ENCODE assay signal across 8 cellular contexts in genomic region chr14:63542231-63542999, GRCh38. TPM values are rescaled to one million over a fixed set of nuclear protein-coding genes. Genes with fewer than 3 reads are reported as not detected.
A peak's percentile ranks its signal among the peaks of the same experiment; 100 is the strongest.
DNase-seq lines count a peak whose midpoint lies in the region; ATAC-seq, FAIRE-seq and TF ChIP-seq lines count a peak whose summit lies in the region.

No MANE protein-coding gene starts in this region.

- TF ChIP-seq CTCF in HFF-Myc (IDR thresholded peaks at IDR 0.05; ENCODE audit: low read depth, low read length, missing control alignments): no peak
- no peak for TF ChIP-seq CTCF in K562 (IDR thresholded peaks at IDR 0.05 in 2 of 3, conservative IDR thresholded peaks at IDR 0.05 in 1 of 3; ENCODE audit: insufficient read depth in 2 of 3, low read depth in 1 of 3, low read length in 3 of 3)

- peak overlapping the region; percentile 88 to 99 for H3K9ac ChIP-seq in K562 (ENCODE audit: insufficient read depth in 1 of 2, low read depth in 2 of 2, low read length in 2 of 2)

- H3K4me1 ChIP-seq in K562 (replicated peaks in 1 of 2; ENCODE audit: control insufficient read depth in 2 of 2, insufficient read depth in 2 of 2, low read length in 2 of 2): peaks cover 4 to 9% of the 10 kb centered on the region in 2 experiments; a peak in 2 of 5 replicates

- no peaks in the 10 kb centered on the region for H3K9me3 ChIP-seq in K562 (replicated peaks; ENCODE audit: control insufficient read depth, insufficient read depth, low read depth, low read length)

- H3K27ac ChIP-seq in K562 (ENCODE audit: extremely low read depth, low read depth, low read length): peak overlapping the region; percentile 82

- no peak for FAIRE-seq in K562 (lab: Jason Lieb, UNC)

- peak overlapping the region; percentile 96 for H3K27ac Mint-ChIP-seq in stimulated activated effector memory CD8-positive, alpha-beta T cell treated with anti-CD3 and anti-CD28 coated beads, Interleukin-12 subunit alpha, Interleukin-12 subunit beta, amount 100 ng/mL, for 72 hours

- H3K36me3 Mint-ChIP-seq in stimulated activated effector memory CD8-positive, alpha-beta T cell treated with anti-CD3 and anti-CD28 coated beads, Interleukin-12 subunit alpha, Interleukin-12 subunit beta, amount 100 ng/mL, for 72 hours: peaks cover 45% of the 10 kb centered on the region

- TF ChIP-seq RAD21 in K562 (CRISPR knock-in tag; conservative IDR thresholded peaks at IDR 0.05 in 1 of 2, IDR thresholded peaks at IDR 0.05 in 1 of 2): no peak

- H2AFZ ChIP-seq in K562 (ENCODE audit: low read depth, low read length): peak overlapping the region; percentile 88

- H3K4me3 ChIP-seq in HFF-Myc (replicated peaks; ENCODE audit: low read depth, low read length) (peak overlapping the region; percentile 61), K562 (peak overlapping the region; percentile 89)

- no peaks in the 10 kb centered on the region for H3K9me3 Mint-ChIP-seq in stimulated activated effector memory CD8-positive, alpha-beta T cell treated with anti-CD3 and anti-CD28 coated beads, Interleukin-12 subunit alpha, Interleukin-12 subunit beta, amount 100 ng/mL, for 72 hours

- POLR2A ChIA-PET in K562 (lab: Yijun Ruan, JAX): interaction anchor here (0.7 to 1.6 kb wide), 3 partner anchors 12 to 17 kb away, joined by 3 to 5 read pairs (median 4); no protein-coding TSS in a partner anchor

- peaks cover 37% of the 10 kb centered on the region for H3K79me2 ChIP-seq in K562 (ENCODE audit: control insufficient read depth, insufficient read depth, low read length)

- no peak for TF ChIP-seq EP300 in K562 (IDR thresholded peaks at IDR 0.05; ENCODE audit: low read length)

- TF ChIP-seq POLR2A in K562 (conservative IDR thresholded peaks at IDR 0.05): no peak

- WGBS in K562 (ENCODE audit: insufficient coverage, low coverage, missing lambda C conversion rate): 0% methylated on average over 7 of the region's 46 CpGs

- in situ Hi-C loops in K562 (cut with MboI): no loop called here

- DNase-seq in NCI-H2107 treated with DMSO at 0.1 percent for 48 hours (lab: John Stamatoyannopoulos, UW; ENCODE audit: unreplicated experiment) (peak; percentile 55), NCI-H2107 (lab: John Stamatoyannopoulos, UW) (no peak), HFF-Myc (ENCODE audit: extremely low read depth, low read depth) (no peak), NCI-H748 treated with DMSO at 0.1 percent for 48 hours (lab: John Stamatoyannopoulos, UW) (peak; percentile 18), K562 (ENCODE audit: extremely low read depth in 1 of 4, low spot score in 3 of 4) (peak; percentile 8 to 35 (median 28)), iPS-NIHi7 (ENCODE audit: extremely low spot score) (peak; percentile 20), foreskin melanocyte (no peak)
- DNase-seq in stimulated activated effector memory CD8-positive, alpha-beta T cell treated with anti-CD3 and anti-CD28 coated beads, Interleukin-12 subunit alpha, Interleukin-12 subunit beta, amount 100 ng/mL, for 72 hours (ENCODE audit: low spot score in 2 of 2): no peak

- ATAC-seq in K562: peak; percentile 41
- peak; percentile 1 for ATAC-seq in stimulated activated effector memory CD8-positive, alpha-beta T cell treated with anti-CD3 and anti-CD28 coated beads, Interleukin-12 subunit alpha, Interleukin-12 subunit beta, amount 100 ng/mL, for 72 hours

- peak overlapping the region; percentile 92 for H3K4me2 ChIP-seq in K562 (ENCODE audit: insufficient read depth, low read length)

- H3K4me3 Mint-ChIP-seq in stimulated activated effector memory CD8-positive, alpha-beta T cell treated with anti-CD3 and anti-CD28 coated beads, Interleukin-12 subunit alpha, Interleukin-12 subunit beta, amount 100 ng/mL, for 72 hours: peak overlapping the region; percentile 97

- H3K9me1 ChIP-seq in K562 (ENCODE audit: control insufficient read depth, insufficient read depth, low read length): no peaks in the 10 kb centered on the region

- peaks cover 20% of the 10 kb centered on the region for H3K36me3 ChIP-seq in K562 (ENCODE audit: control insufficient read depth, insufficient read depth, low read length)

- intact Hi-C loops in K562 (cut with micrococcal nuclease): loop anchor here (5.0 kb wide), 1 partner anchor 105 kb away; no protein-coding TSS in a partner anchor

- H3K27me3 ChIP-seq in K562 (ENCODE audit: control insufficient read depth in 2 of 2, insufficient read depth in 2 of 2, low read length in 2 of 2): no peaks in the 10 kb centered on the region

- no TSS peak for BruUV-seq in K562 (replicated peaks; lab: Mats Ljungman, UMichigan)

- peaks cover 32% of the 10 kb centered on the region for H3K4me1 Mint-ChIP-seq in stimulated activated effector memory CD8-positive, alpha-beta T cell treated with anti-CD3 and anti-CD28 coated beads, Interleukin-12 subunit alpha, Interleukin-12 subunit beta, amount 100 ng/mL, for 72 hours

- H4K20me1 ChIP-seq in K562 (replicated peaks; ENCODE audit: control insufficient read depth, insufficient read depth, low read length): 0 out of 2 replicates have a peak, but pooled peaks cover 10% of the 10 kb centered on the region

- CTCF ChIA-PET in K562 (lab: Yijun Ruan, JAX; ENCODE audit: low intra/inter-chr PET ratio): no interaction called here

TF ChIP-seq in K562, 482 proteins besides CTCF, POLR2A, EP300 and RAD21:
- TF ChIP-seq VEZF1 (CRISPR knock-in tag; IDR thresholded peaks at IDR 0.05): 0 out of 2 replicates have a peak, but pooled peaks have one; percentile 16
- TF ChIP-seq ZNF583 (CRISPR knock-in tag; IDR thresholded peaks at IDR 0.05): no peak
- TF ChIP-seq ZNF134 (CRISPR knock-in tag; conservative IDR thresholded peaks at IDR 0.05): no peak
- 0 out of 2 replicates have a peak, but pooled peaks have one; percentile 3 for TF ChIP-seq EGR1 (conservative IDR thresholded peaks at IDR 0.05)
- no peak for TF ChIP-seq ZBTB26 (CRISPR knock-in tag; IDR thresholded peaks at IDR 0.05)
- no peak for TF ChIP-seq ZNF740 (CRISPR knock-in tag; IDR thresholded peaks at IDR 0.05)
- 0 out of 4 replicates have a peak, but pooled peaks of 1 of the 2 experiments have one; percentile 8 for TF ChIP-seq ZNF740 (tag; IDR thresholded peaks at IDR 0.05)
- TF ChIP-seq KDM5B (IDR thresholded peaks at IDR 0.05; ENCODE audit: insufficient replicate concordance, low read depth, low read length): peak; percentile 16

RNA-seq across cellular contexts. Expression of gene PPP2R5E, which starts 0.8 kb away (rescaled TPM):
- total RNA-seq in K562 (2011; cell fraction: chromatin; rRNA removed; ENCODE audit: low replicate concordance): 13.7 and 28.3 TPM in 2 replicates
- 10.8 TPM in 2 replicates for total RNA-seq in K562 (2011; cell fraction: nucleolus; rRNA removed)
- 19.8 and 35.3 TPM in 2 replicates for total RNA-seq in K562 (2011; cell fraction: nucleoplasm; rRNA removed)
- total RNA-seq in K562 (2014; rRNA removed) (5.1 and 5.2 TPM in 2 replicates), K562 (2014; rRNA removed; fragmentation: Illumina TruSeq; extraction: Trizol) (15.6 and 18.1 TPM in 2 replicates), K562 (2015; rRNA removed; fragmentation: Illumina TruSeq; extraction: Trizol) (14.1 and 14.5 TPM in 2 replicates), K562 (2021) (30.3 and 30.8 TPM in 2 replicates)
- polyA plus RNA-seq in K562 (2011; rRNA removed) (5.5 and 11.0 TPM in 2 replicates), K562 (2014; fragmentation: Illumina TruSeq; extraction: Trizol) (15.8 and 18.4 TPM in 2 replicates), K562 (2014; fragmentation: Nextera tagmentation; extraction: Ambion mirVana) (1 to 10 TPM; 4.2 to 6.2 TPM), K562 (2014; rRNA removed) (8.9 and 9.0 TPM in 2 replicates)
- 3.1 and 3.5 TPM in 2 replicates for polyA plus RNA-seq in K562 (2011; cell fraction: cytosol; rRNA removed)
- 3.8 and 4.2 TPM in 2 replicates for polyA plus RNA-seq in K562 (2011; cell fraction: nucleus; rRNA removed)
- 13.1 and 15.3 TPM in 2 replicates for polyA plus RNA-seq in K562 (2012)
- polyA minus RNA-seq in K562 (2011; rRNA and poly(A)+ RNA removed): 16.0 and 18.8 TPM in 2 replicates
- polyA minus RNA-seq in K562 (2011; cell fraction: cytosol; rRNA and poly(A)+ RNA removed): 12.3 and 20.4 TPM in 2 replicates
- 6.3 and 9.1 TPM in 2 replicates for polyA minus RNA-seq in K562 (2011; cell fraction: nucleus; rRNA and poly(A)+ RNA removed)

Comparison
In these comparisons a context has a peak if more than half of its experiments do, and no peak if none do; other contexts are left out.
1. DNase-seq: peak in NCI-H2107 treated with DMSO at 0.1 percent for 48 hours (single experiment), NCI-H748 treated with DMSO at 0.1 percent for 48 hours (single experiment), K562 (4 of 4) and iPS-NIHi7 (single experiment); none in NCI-H2107 (single experiment), HFF-Myc (single experiment), stimulated activated effector memory CD8-positive, alpha-beta T cell treated with anti-CD3 and anti-CD28 coated beads, Interleukin-12 subunit alpha, Interleukin-12 subunit beta, amount 100 ng/mL, for 72 hours (0 of 2) and foreskin melanocyte (single experiment).